In the genomic region with DNA sequence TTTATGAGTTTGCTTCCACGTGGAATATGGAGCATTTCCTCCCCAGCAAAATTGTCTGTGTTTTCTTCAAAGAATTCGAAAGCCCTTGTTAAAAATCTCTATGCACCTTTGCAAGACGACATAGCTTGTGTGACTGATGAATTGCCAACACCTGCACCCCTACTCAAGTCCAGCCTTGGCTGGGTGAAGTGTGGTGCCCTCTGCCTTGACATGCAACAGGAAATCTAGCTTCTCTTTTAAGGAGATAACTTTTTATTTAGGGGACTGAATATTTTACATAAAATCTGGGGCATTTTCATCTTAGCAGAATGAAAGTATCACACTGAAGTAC, we compare ENCODE assay signal across 8 cellular contexts. TPM values are rescaled to one million over a fixed set of nuclear protein-coding genes. Genes with fewer than 3 reads are reported as not detected.
A peak's percentile ranks its signal among the peaks of the same experiment; 100 is the strongest.
DNase-seq lines count a peak whose midpoint lies in the region; ATAC-seq and TF ChIP-seq lines count a peak whose summit lies in the region.

No MANE protein-coding gene starts in this region.

- peak overlapping the region; percentile 83 for H2AK5ac ChIP-seq in trophoblast cell (ENCODE audit: low read length)

- DNase-seq in NCI-H146 (lab: John Stamatoyannopoulos, UW) (peak; percentile 4), NCI-H146 treated with DMSO at 0.1 percent for 48 hours (lab: John Stamatoyannopoulos, UW; ENCODE audit: unreplicated experiment) (no peak), RWPE1 (ENCODE audit: low spot score) (peak; percentile 18), esophagus muscularis mucosa (ENCODE audit: extremely low spot score) (no peak), trophoblast cell (peak in 1 of 2 donors; percentile 8), NCI-H128 (lab: John Stamatoyannopoulos, UW; ENCODE audit: unreplicated experiment) (no peak), SIG-M5 treated with dmso at 0.1 percent for 504 hours (lab: John Stamatoyannopoulos, UW; ENCODE audit: unreplicated experiment) (no peak)

- H3K4me2 ChIP-seq in trophoblast cell (ENCODE audit: low read length): peak overlapping the region; percentile 97

- no peaks in the 10 kb centered on the region for H3K9me3 ChIP-seq in esophagus muscularis mucosa
- no peaks in the 10 kb centered on the region for H3K9me3 ChIP-seq in trophoblast cell (ENCODE audit: insufficient read depth, low read depth, low read length)

- H2BK12ac ChIP-seq in trophoblast cell (ENCODE audit: low read length): peak overlapping the region; percentile 53

- H4K91ac ChIP-seq in trophoblast cell (ENCODE audit: low read depth, low read length): peak overlapping the region; percentile 37

- POLR2A ChIA-PET in RWPE1 (lab: Yijun Ruan, JAX; ENCODE audit: low non-redundant PET): no interaction called here

- H4K12ac ChIP-seq in trophoblast cell (ENCODE audit: low read depth, low read length): no peak overlapping the region

- no peak for TF ChIP-seq POLR2A in esophagus muscularis mucosa (IDR thresholded peaks at IDR 0.05; ENCODE audit: low read depth)

- ATAC-seq in HG03196 (IDR thresholded peaks at IDR 0.05; ENCODE audit: unreplicated experiment): no peak

- peak overlapping the region; percentile 75 for H2AFZ ChIP-seq in trophoblast cell (ENCODE audit: insufficient read depth, low read length, poor library complexity)

- peaks cover 19% of the 10 kb centered on the region for H3K79me1 ChIP-seq in trophoblast cell (ENCODE audit: low read length)

- H3K36me3 ChIP-seq in esophagus muscularis mucosa (no peaks in the 10 kb centered on the region), trophoblast cell (ENCODE audit: control insufficient read depth in 1 of 2, insufficient read depth in 2 of 2, low read length in 2 of 2) (no peaks in the 10 kb centered on the region)

- H3K79me2 ChIP-seq in trophoblast cell (ENCODE audit: control insufficient read depth, insufficient read depth, low read length, poor library complexity): peaks cover 19% of the 10 kb centered on the region

- H3K4me3 ChIP-seq in esophagus muscularis mucosa: peak overlapping the region; percentile 85 to 94 (median 92)
- H3K4me3 ChIP-seq in trophoblast cell (ENCODE audit: low read depth, low read length): peak overlapping the region; percentile 84

- peak overlapping the region; percentile 76 for H3K9ac ChIP-seq in trophoblast cell (ENCODE audit: low read length)

- H2BK5ac ChIP-seq in trophoblast cell (ENCODE audit: low read depth, low read length, poor library complexity): peak overlapping the region; percentile 44

- intact Hi-C loops in esophagus muscularis mucosa (cut with DNase I): no loop called here

- peak overlapping the region; percentile 47 for H3K18ac ChIP-seq in trophoblast cell (ENCODE audit: low read length)

- TF ChIP-seq CTCF in RWPE1 (conservative IDR thresholded peaks at IDR 0.05; ENCODE audit: low read depth) (no peak), esophagus muscularis mucosa (IDR thresholded peaks at IDR 0.05) (no peak)

- CTCF ChIA-PET in RWPE1 (lab: Yijun Ruan, JAX): interaction anchor here (0.6 to 2.1 kb wide), 3 partner anchors 122 to 502 kb away, joined by 3 to 10 read pairs (median 3); no protein-coding TSS in a partner anchor

- H3K23ac ChIP-seq in trophoblast cell (ENCODE audit: low read length): no peak overlapping the region

- WGBS in esophagus muscularis mucosa: 0% methylated on average over 3 of the region's 3 CpGs
- WGBS in trophoblast cell (ENCODE audit: extremely low coverage, insufficient coverage, insufficient read length): no CpG with 5 or more reads among the region's 3 CpGs

- H3K4me1 ChIP-seq in esophagus muscularis mucosa (peaks cover 31 to 69% (median 63%) of the 10 kb centered on the region in 4 donors), trophoblast cell (ENCODE audit: control insufficient read depth in 1 of 2, insufficient read depth in 2 of 2, low read length in 2 of 2) (peaks cover 4% of the 10 kb centered on the region in 2 experiments)

- H3K27ac ChIP-seq in RWPE1 (peak overlapping the region; percentile 91), esophagus muscularis mucosa (replicated peaks in 1 of 4) (peak overlapping the region; percentile 87 to 90 (median 90)), trophoblast cell (ENCODE audit: low read depth, low read length) (no peak overlapping the region)

- TF ChIP-seq EP300 in esophagus muscularis mucosa (IDR thresholded peaks at IDR 0.05): no peak

- H3K4ac ChIP-seq in trophoblast cell (ENCODE audit: low read depth, low read length): peak overlapping the region; percentile 99

- H3K27me3 ChIP-seq in esophagus muscularis mucosa (no peaks in the 10 kb centered on the region), trophoblast cell (ENCODE audit: insufficient read depth, low read length) (no peaks in the 10 kb centered on the region)

- H2BK120ac ChIP-seq in trophoblast cell (ENCODE audit: insufficient read depth, low read length, poor library complexity): no peak overlapping the region

- H4K8ac ChIP-seq in trophoblast cell (ENCODE audit: low read depth, low read length): peak overlapping the region; percentile 96

- H3K14ac ChIP-seq in trophoblast cell (ENCODE audit: low read length): no peak overlapping the region

RNA-seq across cellular contexts. Expression of a gene that starts 0.6 kb away (rescaled TPM):
- 10 to 100 TPM; 20.7 to 42.2 (median 31.2) TPM for total RNA-seq in esophagus muscularis mucosa
- polyA plus RNA-seq in trophoblast cell (2013): 32.7 and 35.4 TPM in 2 replicates

RNA-seq across cellular contexts. Expression of a gene that starts 1.4 kb away (rescaled TPM):
- 100 to 1,000 TPM in 2 of 4 donors, 10 to 100 TPM in 2; 91.8 to 170 (median 123) TPM for total RNA-seq in esophagus muscularis mucosa
- polyA plus RNA-seq in trophoblast cell (2013): 16.1 TPM in 2 replicates

Comparison
In these comparisons a context has a peak if more than half of its experiments do, and no peak if none do; other contexts are left out.
1. DNase-seq: peak in NCI-H146 (single experiment) and RWPE1 (single experiment); none in NCI-H146 treated with DMSO at 0.1 percent for 48 hours (single experiment), esophagus muscularis mucosa (single experiment), NCI-H128 (single experiment) and SIG-M5 treated with dmso at 0.1 percent for 504 hours (single experiment).